ENCODE assay signal across 15 cellular contexts in the genomic region with DNA sequence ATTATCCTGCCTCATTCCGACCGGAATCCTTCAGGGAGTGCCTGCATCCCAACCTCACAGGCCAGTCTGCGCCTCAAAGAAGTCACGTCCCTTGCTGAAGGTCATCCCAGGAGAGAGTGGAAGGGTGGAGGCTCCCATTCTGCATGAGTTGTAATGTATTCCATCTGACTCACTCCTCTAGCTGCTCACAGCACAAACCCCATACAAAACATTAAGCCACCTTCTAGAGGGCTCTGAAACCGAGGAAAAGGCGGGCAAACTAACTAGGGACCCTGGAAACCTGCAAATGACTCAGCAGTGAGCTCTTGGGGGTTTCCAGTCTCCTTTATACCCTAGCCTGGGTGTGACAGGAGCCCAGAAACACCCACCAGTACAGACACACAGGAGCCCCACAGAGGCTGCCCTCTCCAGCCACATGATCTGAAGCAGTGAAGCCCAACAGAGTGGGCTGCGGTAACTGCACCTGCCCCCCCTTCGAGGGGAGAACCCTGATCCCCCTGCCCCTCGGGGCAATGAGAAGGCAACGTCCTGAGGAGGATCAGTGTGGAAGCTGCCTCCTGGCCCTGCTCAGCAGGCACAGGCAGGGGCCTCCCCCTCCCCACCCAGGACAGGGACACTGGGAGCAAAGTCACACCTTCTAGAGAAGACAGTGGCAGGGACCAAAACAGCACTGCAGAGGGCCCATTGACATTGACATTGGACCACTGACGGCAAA.
A peak's percentile ranks its signal among the peaks of the same experiment; 100 is the strongest.
DNase-seq lines count a peak whose midpoint lies in the region; ATAC-seq, FAIRE-seq and TF ChIP-seq lines count a peak whose summit lies in the region.
"Had no signal": no experiment of that assay in that cellular context is flagged by ENCODE, and none has a peak within 500 bp of the region (broad histone marks: within the 10 kb centered on the region; RNA-seq: fewer than 3 reads in every experiment).

No MANE protein-coding gene starts in this region.

- no peak for TF ChIP-seq CTCF in endodermal cell (conservative IDR thresholded peaks at IDR 0.05)
- no peak for TF ChIP-seq CTCF in prostate gland (IDR thresholded peaks at IDR 0.05)

- no peak overlapping the region for H3K27ac ChIP-seq in endodermal cell (ENCODE audit: low read depth, low read length)
- H3K27ac ChIP-seq in prostate gland: no peak overlapping the region
- H3K27ac ChIP-seq: lower lobe of right lung had no signal

- H3K4me1 ChIP-seq in endodermal cell (ENCODE audit: control insufficient read depth, insufficient read depth, low read length): no peaks in the 10 kb centered on the region
- no peaks in the 10 kb centered on the region for H3K4me1 ChIP-seq in prostate gland (replicated peaks)
- H3K4me1 ChIP-seq: lower lobe of right lung had no signal

- H3K4me3 Mint-ChIP-seq in endodermal cell: no peak overlapping the region

- H3K27me3 ChIP-seq in endodermal cell (ENCODE audit: control insufficient read depth, insufficient read depth, low read length, poor library complexity, severe bottlenecking): no peaks in the 10 kb centered on the region
- peaks cover 4% of the 10 kb centered on the region for H3K27me3 ChIP-seq in prostate gland (replicated peaks; ENCODE audit: insufficient read depth)

- no peaks in the 10 kb centered on the region for H3K36me3 Mint-ChIP-seq in endodermal cell (ENCODE audit: low read depth)

- H3K9me3 ChIP-seq in endodermal cell (ENCODE audit: control insufficient read depth, low read length): no peaks in the 10 kb centered on the region
- no peaks in the 10 kb centered on the region for H3K9me3 ChIP-seq in prostate gland
- H3K9me3 ChIP-seq: lower lobe of right lung had no signal

- ATAC-seq in GM21423 (IDR thresholded peaks at IDR 0.05; ENCODE audit: unreplicated experiment) (peak; percentile 63), HG03060 (IDR thresholded peaks at IDR 0.05; ENCODE audit: low read depth, unreplicated experiment) (peak; percentile 55)
- ATAC-seq: HCT116, lower lobe of right lung had no signal

- intact Hi-C loops in prostate gland (cut with DNase I): no loop called here

- FAIRE-seq in GM12891 (lab: Jason Lieb, UNC): peak; percentile 23

- H3K4me3 ChIP-seq in endodermal cell (ENCODE audit: low read length) (no peak overlapping the region), prostate gland (no peak overlapping the region)
- H3K4me3 ChIP-seq: lower lobe of right lung had no signal

- H3K9ac ChIP-seq in endodermal cell (ENCODE audit: extremely low read depth, low read length, poor library complexity, severe bottlenecking): no peak overlapping the region

- H3K27me3 Mint-ChIP-seq in endodermal cell (ENCODE audit: insufficient read depth): peaks cover 13% of the 10 kb centered on the region

- WGBS in endodermal cell (ENCODE audit: insufficient coverage in 1 of 2, insufficient read length in 1 of 2), 2 experiments: 81 to 84% methylated on average over 5 to 11 of the region's 11 CpGs
- WGBS in prostate gland: 80% methylated on average over 11 of the region's 11 CpGs

- DNase-seq in GM12891 (ENCODE audit: insufficient read length, low spot score) (no peak), endodermal cell (peak; percentile 38), SKM-1 (lab: John Stamatoyannopoulos, UW; ENCODE audit: unreplicated experiment) (no peak), prostate gland (ENCODE audit: low spot score) (no peak), NCI-H446 (lab: John Stamatoyannopoulos, UW) (no peak), dermis blood vessel endothelial cell (no peak)
- DNase-seq: activated naive CD4-positive, alpha-beta T cell treated with Interleukin-2 at 50 U/mL for 16 hours; C1 segment of cervical spinal cord; KG1; lower lobe of right lung; SIG-M5; trophoblast cell had no signal

- no peaks in the 10 kb centered on the region for H3K9me3 Mint-ChIP-seq in endodermal cell

- TF ChIP-seq POLR2A in GM12891 (IDR thresholded peaks at IDR 0.05; ENCODE audit: low read depth, low read length) (no peak), prostate gland (IDR thresholded peaks at IDR 0.05) (no peak)

- H3K36me3 ChIP-seq in endodermal cell (ENCODE audit: control insufficient read depth, insufficient read depth, low read length): no peaks in the 10 kb centered on the region
- no peaks in the 10 kb centered on the region for H3K36me3 ChIP-seq in prostate gland
- H3K36me3 ChIP-seq: lower lobe of right lung had no signal

- peaks cover 3% of the 10 kb centered on the region for H3K4me1 Mint-ChIP-seq in endodermal cell

- no peak overlapping the region for H3K27ac Mint-ChIP-seq in endodermal cell

TF ChIP-seq in GM12891, 5 proteins besides CTCF, POLR2A, EP300 and RAD21:
- TF ChIP-seq PAX5 (IDR thresholded peaks at IDR 0.05; ENCODE audit: insufficient read depth, low read length, severe bottlenecking) (no peak), POLR2AphosphoS5 (IDR thresholded peaks at IDR 0.05; ENCODE audit: low read depth, low read length) (no peak), TAF1 (IDR thresholded peaks at IDR 0.05; ENCODE audit: low read depth, low read length) (no peak), POU2F2 (IDR thresholded peaks at IDR 0.05; ENCODE audit: low read depth, low read length) (no peak), SPI1 (IDR thresholded peaks at IDR 0.05; ENCODE audit: low read depth, low read length) (no peak)
TF ChIP-seq in GM12891: peak in this region for 0.
